Comparison of ENCODE assay signal across 10 cellular contexts in the genomic region with DNA sequence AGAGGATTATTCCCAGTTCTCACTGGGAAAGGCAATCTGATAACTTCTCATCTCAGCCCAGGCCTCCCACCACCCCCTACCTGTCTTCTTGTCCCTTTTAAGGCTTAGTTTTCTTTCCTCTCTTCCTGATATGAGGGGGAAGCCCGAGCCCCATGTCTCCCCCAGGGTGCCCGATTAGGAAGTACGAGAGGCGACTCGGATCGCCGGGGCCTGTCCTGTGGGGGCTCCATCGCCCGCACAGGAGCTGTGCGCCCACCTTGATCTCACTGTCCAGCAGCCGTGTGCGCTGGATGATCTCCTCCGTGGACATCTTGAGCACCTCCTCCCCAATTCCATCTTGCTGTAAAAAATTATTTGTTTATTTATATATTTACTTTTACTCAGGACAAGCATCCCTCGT. TPM values are rescaled to one million over a fixed set of nuclear protein-coding genes. Genes with fewer than 3 reads are reported as not detected.
DNase-seq lines count a peak whose midpoint lies in the region; FAIRE-seq and TF ChIP-seq lines count a peak whose summit lies in the region.
"Had no signal": no experiment of that assay in that cellular context is flagged by ENCODE, and none has a peak within 500 bp of the region (broad histone marks: within the 10 kb centered on the region; RNA-seq: fewer than 3 reads in every experiment).

No MANE protein-coding gene starts in this region.

- peaks cover 6% of the 10 kb centered on the region; the same call in 1 of the 2 replicates for H3K4me1 ChIP-seq in HUES48 (ENCODE audit: control insufficient read depth, insufficient read depth, low read length)
- H3K4me1 ChIP-seq in mononuclear cell (ENCODE audit: insufficient read depth, low read length): peaks cover 18% of the 10 kb centered on the region

- no peaks in the 10 kb centered on the region for H3K9me3 ChIP-seq in HUES48 (ENCODE audit: control insufficient read depth, insufficient read depth, low read length)
- no peaks in the 10 kb centered on the region for H3K9me3 ChIP-seq in mononuclear cell (ENCODE audit: low read depth, low read length)

- H3K4me3 ChIP-seq in HUES48 (ENCODE audit: low read depth, low read length): peak overlapping the region; percentile 83
- peak overlapping the region; percentile 85 for H3K4me3 ChIP-seq in bronchial epithelial cell (ENCODE audit: low read depth, low read length)
- peak overlapping the region; percentile 99 for H3K4me3 ChIP-seq in mononuclear cell (ENCODE audit: low read length)

- TF ChIP-seq CTCF in 22Rv1 (IDR thresholded peaks at IDR 0.05) (no peak), bronchial epithelial cell (IDR thresholded peaks at IDR 0.05; ENCODE audit: insufficient read depth, low read length, severe bottlenecking) (no peak)

- H3K27ac ChIP-seq in 22Rv1 (peak overlapping the region; percentile 90), HUES48 (ENCODE audit: low read depth, low read length) (peak overlapping the region; percentile 95)

- H3K27me3 ChIP-seq in HUES48 (ENCODE audit: control insufficient read depth, insufficient read depth, low read length) (no peaks in the 10 kb centered on the region), bronchial epithelial cell (ENCODE audit: control insufficient read depth, insufficient read depth, low read length) (no peaks in the 10 kb centered on the region), mononuclear cell (ENCODE audit: insufficient read depth, low read length) (no peaks in the 10 kb centered on the region)

- H3K36me3 ChIP-seq in HUES48 (ENCODE audit: control insufficient read depth, insufficient read depth, low read length) (peaks cover 43% of the 10 kb centered on the region), bronchial epithelial cell (ENCODE audit: control insufficient read depth, insufficient read depth, low read length) (peaks cover 22% of the 10 kb centered on the region)

- no peak for FAIRE-seq in bronchial epithelial cell (lab: Jason Lieb, UNC)

- DNase-seq in bronchial epithelial cell (ENCODE audit: low read depth) (no peak), NCI-H2196 treated with DMSO at 0.1 percent for 48 hours (lab: John Stamatoyannopoulos, UW; ENCODE audit: unreplicated experiment) (no peak), KG1 (lab: John Stamatoyannopoulos, UW) (no peak), NCI-H82 (lab: John Stamatoyannopoulos, UW) (no peak), UCSD-AML1 (lab: John Stamatoyannopoulos, UW; ENCODE audit: unreplicated experiment) (no peak)

- H3K9ac ChIP-seq in HUES48 (ENCODE audit: low read depth, low read length): peak overlapping the region; percentile 96

RNA-seq across cellular contexts. Expression of a gene that starts 0.6 kb away (rescaled TPM):
- total RNA-seq in bronchial epithelial cell: 141 and 143 TPM in 2 replicates
- total RNA-seq in mononuclear cell: 48.7 TPM

RNA-seq across cellular contexts. Expression of a gene that starts 17.2 kb away (rescaled TPM):
- 12.3 and 18.2 TPM in 2 replicates for total RNA-seq in bronchial epithelial cell
- total RNA-seq in mononuclear cell: 13.4 TPM

RNA-seq across cellular contexts. Expression of a gene that starts 23.3 kb away (rescaled TPM):
- total RNA-seq in bronchial epithelial cell (0.26 and 0.64 TPM in 2 replicates), mononuclear cell (0.42 TPM)

RNA-seq across cellular contexts. Expression of a gene that starts 47.3 kb away (rescaled TPM):
- total RNA-seq in bronchial epithelial cell (not detected in 2 replicates), mononuclear cell (202 TPM)
- total RNA-seq: myocyte, NCI-H460 had no signal
